In the genomic region with DNA sequence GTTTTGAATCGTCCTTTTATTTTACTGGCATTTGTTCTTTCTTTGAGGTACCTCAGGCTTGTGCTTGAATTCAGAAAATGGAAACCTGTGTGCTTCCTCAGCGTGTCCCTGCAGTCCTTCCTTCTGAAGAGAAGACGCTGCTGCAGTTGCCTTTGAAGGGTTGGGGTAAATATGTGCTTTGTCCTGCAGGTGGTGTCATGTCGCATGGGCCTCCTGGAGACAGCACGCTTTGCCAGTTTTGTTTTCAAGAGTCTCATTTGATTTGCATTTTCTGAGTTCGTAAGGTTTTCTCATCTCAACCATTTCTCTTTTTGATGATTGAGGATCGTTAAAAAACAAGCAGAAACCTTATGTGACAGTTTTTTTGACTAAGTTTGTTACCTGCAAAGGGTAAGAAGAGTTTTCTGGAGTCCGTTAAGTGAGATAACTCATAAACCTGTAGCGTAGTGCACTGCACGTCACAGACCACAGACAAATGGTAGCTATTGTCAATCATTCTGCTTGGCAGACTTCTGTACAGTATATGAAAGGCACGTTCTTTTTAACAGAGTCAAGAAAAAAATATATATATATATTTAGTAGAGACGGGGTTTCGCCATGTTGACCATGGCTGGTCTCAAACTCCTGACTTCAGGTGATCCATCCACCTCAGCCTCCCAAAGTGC, we compare ENCODE assay signal across 8 cellular contexts. TPM values are rescaled to one million over a fixed set of nuclear protein-coding genes. Genes with fewer than 3 reads are reported as not detected.
DNase-seq lines count a peak whose midpoint lies in the region; ATAC-seq and TF ChIP-seq lines count a peak whose summit lies in the region.

No MANE protein-coding gene starts in this region.

- intact Hi-C loops in lower lobe of right lung (cut with DNase I) (no loop called here), prostate gland (cut with DNase I) (no loop called here)

- no peaks in the 10 kb centered on the region for H3K79me2 ChIP-seq in Loucy (ENCODE audit: insufficient read depth, low read length)

- 90% methylated on average over 13 of the region's 13 CpGs for WGBS in prostate gland

- H3K36me3 ChIP-seq in Loucy (ENCODE audit: insufficient read depth, low read length): peaks cover 26% of the 10 kb centered on the region; the same call in 1 of the 2 replicates
- peaks cover 31% of the 10 kb centered on the region for H3K36me3 ChIP-seq in lower lobe of right lung
- no peaks in the 10 kb centered on the region for H3K36me3 ChIP-seq in prostate gland

- ATAC-seq in lower lobe of right lung (no peak), GM21447 (IDR thresholded peaks at IDR 0.05; ENCODE audit: unreplicated experiment) (no peak)

- H3K9me2 ChIP-seq in Loucy (replicated peaks; ENCODE audit: low read depth, low read length): no peaks in the 10 kb centered on the region

- H3F3A ChIP-seq in Loucy (ENCODE audit: low read depth): no peaks in the 10 kb centered on the region

- DNase-seq in dermis blood vessel endothelial cell (peak; percentile 23), lower lobe of right lung (no peak), prostate gland (ENCODE audit: low spot score) (no peak)
- DNase-seq in stimulated activated naive CD4-positive, alpha-beta T cell treated with Interleukin-2 at 50 U/mL for 16 hours (lab: John Stamatoyannopoulos, UW): no peak

- TF ChIP-seq POLR2A in prostate gland (IDR thresholded peaks at IDR 0.05): no peak

- no peak overlapping the region for H3K4me2 ChIP-seq in Loucy (ENCODE audit: low read depth, low read length, poor library complexity, severe bottlenecking)

- H4K20me1 ChIP-seq in Loucy (ENCODE audit: insufficient read depth, low read length, poor library complexity, severe bottlenecking): no peaks in the 10 kb centered on the region

- H3K9me3 ChIP-seq in Loucy (ENCODE audit: insufficient read depth, low read depth, low read length): no peaks in the 10 kb centered on the region
- no peaks in the 10 kb centered on the region for H3K9me3 ChIP-seq in lower lobe of right lung
- no peaks in the 10 kb centered on the region for H3K9me3 ChIP-seq in prostate gland

- no peak overlapping the region for H3K9ac ChIP-seq in Loucy (ENCODE audit: low read depth, low read length, poor library complexity, severe bottlenecking)

- TF ChIP-seq CTCF in 22Rv1 (IDR thresholded peaks at IDR 0.05) (peak; percentile 56), GM12875 (IDR thresholded peaks at IDR 0.05; ENCODE audit: borderline replicate concordance, insufficient read depth, low read depth, low read length) (peak; percentile 69), Loucy (conservative IDR thresholded peaks at IDR 0.05; ENCODE audit: low read length) (peak; percentile 60), lower lobe of right lung (IDR thresholded peaks at IDR 0.05) (no peak), prostate gland (IDR thresholded peaks at IDR 0.05) (no peak)

- no peaks in the 10 kb centered on the region for H3K27me3 ChIP-seq in Loucy (ENCODE audit: insufficient read depth, low read length, poor library complexity, severe bottlenecking)
- H3K27me3 ChIP-seq in lower lobe of right lung (ENCODE audit: low read depth): no peaks in the 10 kb centered on the region
- H3K27me3 ChIP-seq in prostate gland (replicated peaks; ENCODE audit: insufficient read depth): no peaks in the 10 kb centered on the region

- no peaks in the 10 kb centered on the region for H3K4me1 ChIP-seq in Loucy (ENCODE audit: insufficient read depth, low read length, poor library complexity, severe bottlenecking)
- H3K4me1 ChIP-seq in lower lobe of right lung: no peaks in the 10 kb centered on the region
- no peaks in the 10 kb centered on the region for H3K4me1 ChIP-seq in prostate gland (replicated peaks)

- H3K27ac ChIP-seq in 22Rv1 (no peak overlapping the region), lower lobe of right lung (no peak overlapping the region), prostate gland (no peak overlapping the region)

- H3K4me3 ChIP-seq in GM12875 (ENCODE audit: low read depth, low read length): no peak overlapping the region
- no peak overlapping the region for H3K4me3 ChIP-seq in Loucy (ENCODE audit: low read length, poor library complexity, severe bottlenecking)
- H3K4me3 ChIP-seq in lower lobe of right lung: no peak overlapping the region
- no peak overlapping the region for H3K4me3 ChIP-seq in prostate gland

- H2AFZ ChIP-seq in Loucy (ENCODE audit: low read length): no peak overlapping the region

RNA-seq across cellular contexts. Expression of gene CDC123, which starts 57.0 kb away (rescaled TPM):
- total RNA-seq in dermis blood vessel endothelial cell (149 and 233 TPM in 2 replicates), lower lobe of right lung (43.7 TPM), prostate gland (10 to 100 TPM; 52.4 to 63.3 TPM)

RNA-seq across cellular contexts. Expression of gene NUDT5, which starts 57.3 kb away (rescaled TPM):
- 86.1 and 90.2 TPM in 2 replicates for total RNA-seq in dermis blood vessel endothelial cell
- total RNA-seq in lower lobe of right lung: 43.3 TPM
- 10 to 100 TPM; 32.6 to 35.8 TPM for total RNA-seq in prostate gland

Comparison
In these comparisons a context has a peak if more than half of its experiments do, and no peak if none do; other contexts are left out.
1. CTCF ChIP-seq: peak in 22Rv1 (single experiment), GM12875 (single experiment) and Loucy (single experiment); none in lower lobe of right lung (single experiment) and prostate gland (0 of 4).